In the genomic region with DNA sequence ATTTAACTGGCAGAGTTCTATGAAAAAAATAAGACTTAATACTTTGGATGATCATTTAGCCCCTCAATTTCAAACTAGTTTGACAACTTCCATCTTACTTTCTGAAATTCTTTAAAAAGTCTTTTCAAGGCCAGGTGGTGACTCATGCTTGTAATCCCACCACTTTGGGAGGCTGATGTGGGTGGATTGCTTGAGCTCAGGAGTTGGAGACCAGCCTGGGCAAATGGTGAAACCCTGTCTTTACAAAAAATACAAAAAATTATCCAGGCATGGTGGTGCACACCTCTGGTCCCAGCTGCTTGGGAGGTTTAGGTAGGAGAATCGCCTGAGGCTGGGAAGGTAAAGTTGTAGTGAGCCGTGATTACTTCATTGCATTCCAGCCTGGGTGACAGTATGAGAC, we compare ENCODE assay signal across 2 cellular contexts.
TF ChIP-seq lines count a peak whose summit lies in the region.

No MANE protein-coding gene starts in this region.

TF ChIP-seq in H1, 55 proteins besides CTCF, POLR2A, EP300 and RAD21 (continued from another document):
- TF ChIP-seq JUND (IDR thresholded peaks at IDR 0.05; ENCODE audit: low read length), result 0 out of 2 replicates have a peak, but pooled peaks have one; percentile 42

TF ChIP-seq in neural cell, 6 proteins besides CTCF, POLR2A, EP300 and RAD21 (continued from another document):
- TF ChIP-seq EZH2 (IDR thresholded peaks at IDR 0.05; ENCODE audit: borderline replicate concordance, insufficient read depth, low read length, poor library complexity, severe bottlenecking), result no peak
- TF ChIP-seq TAF1 (IDR thresholded peaks at IDR 0.05; ENCODE audit: low read depth), result no peak
- TF ChIP-seq, protein P1, sequence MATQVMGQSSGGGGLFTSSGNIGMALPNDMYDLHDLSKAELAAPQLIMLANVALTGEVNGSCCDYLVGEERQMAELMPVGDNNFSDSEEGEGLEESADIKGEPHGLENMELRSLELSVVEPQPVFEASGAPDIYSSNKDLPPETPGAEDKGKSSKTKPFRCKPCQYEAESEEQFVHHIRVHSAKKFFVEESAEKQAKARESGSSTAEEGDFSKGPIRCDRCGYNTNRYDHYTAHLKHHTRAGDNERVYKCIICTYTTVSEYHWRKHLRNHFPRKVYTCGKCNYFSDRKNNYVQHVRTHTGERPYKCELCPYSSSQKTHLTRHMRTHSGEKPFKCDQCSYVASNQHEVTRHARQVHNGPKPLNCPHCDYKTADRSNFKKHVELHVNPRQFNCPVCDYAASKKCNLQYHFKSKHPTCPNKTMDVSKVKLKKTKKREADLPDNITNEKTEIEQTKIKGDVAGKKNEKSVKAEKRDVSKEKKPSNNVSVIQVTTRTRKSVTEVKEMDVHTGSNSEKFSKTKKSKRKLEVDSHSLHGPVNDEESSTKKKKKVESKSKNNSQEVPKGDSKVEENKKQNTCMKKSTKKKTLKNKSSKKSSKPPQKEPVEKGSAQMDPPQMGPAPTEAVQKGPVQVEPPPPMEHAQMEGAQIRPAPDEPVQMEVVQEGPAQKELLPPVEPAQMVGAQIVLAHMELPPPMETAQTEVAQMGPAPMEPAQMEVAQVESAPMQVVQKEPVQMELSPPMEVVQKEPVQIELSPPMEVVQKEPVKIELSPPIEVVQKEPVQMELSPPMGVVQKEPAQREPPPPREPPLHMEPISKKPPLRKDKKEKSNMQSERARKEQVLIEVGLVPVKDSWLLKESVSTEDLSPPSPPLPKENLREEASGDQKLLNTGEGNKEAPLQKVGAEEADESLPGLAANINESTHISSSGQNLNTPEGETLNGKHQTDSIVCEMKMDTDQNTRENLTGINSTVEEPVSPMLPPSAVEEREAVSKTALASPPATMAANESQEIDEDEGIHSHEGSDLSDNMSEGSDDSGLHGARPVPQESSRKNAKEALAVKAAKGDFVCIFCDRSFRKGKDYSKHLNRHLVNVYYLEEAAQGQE (IDR thresholded peaks at IDR 0.05; ENCODE audit: borderline replicate concordance), result no peak
- no peak for TF ChIP-seq SMC3 (conservative IDR thresholded peaks at IDR 0.05; ENCODE audit: poor library complexity)
- no peak for TF ChIP-seq POLR2AphosphoS5 (IDR thresholded peaks at IDR 0.05)
